ENCODE assay signal across 9 cellular contexts in the genomic region with DNA sequence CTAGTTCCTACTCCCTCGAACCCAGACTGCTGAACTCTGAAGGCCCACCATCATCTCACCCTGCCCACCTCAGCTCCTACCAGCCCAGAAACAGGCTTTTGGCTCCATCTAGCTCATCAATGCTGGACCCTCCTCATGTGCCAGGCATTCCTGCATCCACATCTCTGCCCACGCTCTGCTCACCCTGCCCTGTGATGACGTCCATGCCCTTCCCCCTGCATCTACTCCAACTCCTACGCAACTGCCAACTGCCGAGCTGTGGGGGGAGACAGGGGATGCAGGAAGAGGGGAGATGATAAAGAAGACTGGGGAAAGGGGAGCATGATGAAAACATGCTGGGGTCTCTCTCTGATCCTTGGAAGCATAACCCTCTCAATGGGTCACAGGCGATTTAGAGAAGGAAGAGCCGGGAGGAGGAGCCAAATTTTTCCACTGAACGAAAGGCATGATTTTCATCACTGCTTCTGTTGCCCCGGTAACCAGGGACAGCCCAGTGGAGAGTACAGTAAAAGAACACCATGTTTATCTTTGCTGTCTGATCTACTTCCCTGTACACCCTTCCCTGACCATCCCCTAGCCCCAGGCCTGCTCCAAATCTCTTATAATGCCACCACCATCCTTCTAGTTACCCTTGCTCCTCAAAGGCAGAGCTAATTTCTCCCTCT. TPM values are rescaled to one million over a fixed set of nuclear protein-coding genes. Genes with fewer than 3 reads are reported as not detected.
A peak's percentile ranks its signal among the peaks of the same experiment; 100 is the strongest.
DNase-seq lines count a peak whose midpoint lies in the region; ATAC-seq and TF ChIP-seq lines count a peak whose summit lies in the region.
"Had no signal": no experiment of that assay in that cellular context is flagged by ENCODE, and none has a peak within 500 bp of the region (broad histone marks: within the 10 kb centered on the region; RNA-seq: fewer than 3 reads in every experiment).

No MANE protein-coding gene starts in this region.

- peak overlapping the region; percentile 98 for H3K9ac ChIP-seq in Loucy (ENCODE audit: low read depth, low read length, poor library complexity, severe bottlenecking)

- WGBS in hepatocyte (ENCODE audit: low lambda C conversion rate, missing lambda C conversion rate) = 71% methylated on average over 9 of the region's 9 CpGs
- WGBS in spleen, 5 donors = 36 to 52% (median 39%) methylated on average over 9 of the region's 9 CpGs

- peak overlapping the region; percentile 92 for H3K4me3 Mint-ChIP-seq in activated naive CD8-positive, alpha-beta T cell treated with anti-CD3 and anti-CD28 coated beads for 36 hours
- no peak overlapping the region for H3K4me3 Mint-ChIP-seq in chondrocyte (ENCODE audit: unreplicated experiment)

- H3K27ac ChIP-seq in hepatocyte = no peak overlapping the region
- H3K27ac ChIP-seq in spleen = peak overlapping the region; percentile 87 to 99 (median 98)

- no peaks in the 10 kb centered on the region for H3K27me3 ChIP-seq in Loucy (ENCODE audit: insufficient read depth, low read length, poor library complexity, severe bottlenecking)
- H3K27me3 ChIP-seq in hepatocyte = no peaks in the 10 kb centered on the region
- H3K27me3 ChIP-seq in spleen (replicated peaks in 1 of 7) = no peaks in the 10 kb centered on the region

- peaks cover 20% of the 10 kb centered on the region for H4K20me1 ChIP-seq in Loucy (ENCODE audit: insufficient read depth, low read length, poor library complexity, severe bottlenecking)
- no peaks in the 10 kb centered on the region for H4K20me1 ChIP-seq in hepatocyte (ENCODE audit: insufficient read depth, poor library complexity, severe bottlenecking)

- TF ChIP-seq CTCF in Loucy (conservative IDR thresholded peaks at IDR 0.05; ENCODE audit: low read length) (no peak), hepatocyte (IDR thresholded peaks at IDR 0.05; ENCODE audit: poor library complexity) (no peak), spleen (IDR thresholded peaks at IDR 0.05 in 8 of 11, conservative IDR thresholded peaks at IDR 0.05 in 3 of 11) (no peak), chondrocyte (IDR thresholded peaks at IDR 0.05) (no peak)

- intact Hi-C loops in spleen (cut with DNase I; ENCODE audit: low total_unique reads) = loop anchor here (5.0 kb wide), 1 partner anchor 39 kb away; no protein-coding TSS in a partner anchor

- H2AFZ ChIP-seq in Loucy (ENCODE audit: low read length) (no peak overlapping the region), hepatocyte (no peak overlapping the region)

- DNase-seq in activated naive CD8-positive, alpha-beta T cell treated with anti-CD3 and anti-CD28 coated beads for 36 hours = peak; percentile 42
- DNase-seq in hepatocyte (ENCODE audit: low spot score) (peak; percentile 58), spleen (no peak), LoVo (ENCODE audit: low spot score) (no peak), chondrocyte (ENCODE audit: low spot score) (no peak)

- peak overlapping the region; percentile 99 for H3K4me2 ChIP-seq in Loucy (ENCODE audit: low read depth, low read length, poor library complexity, severe bottlenecking)
- no peak overlapping the region for H3K4me2 ChIP-seq in hepatocyte

- no peak for TF ChIP-seq POLR2A in spleen (IDR thresholded peaks at IDR 0.05)

- H3K27ac Mint-ChIP-seq in activated naive CD8-positive, alpha-beta T cell treated with anti-CD3 and anti-CD28 coated beads for 36 hours = peak overlapping the region; percentile 84
- no peak overlapping the region for H3K27ac Mint-ChIP-seq in chondrocyte (ENCODE audit: unreplicated experiment)

- H3K9me3 ChIP-seq in Loucy (ENCODE audit: insufficient read depth, low read depth, low read length) = no peaks in the 10 kb centered on the region
- H3K9me3 ChIP-seq in hepatocyte (ENCODE audit: low read depth) = no peaks in the 10 kb centered on the region
- no peaks in the 10 kb centered on the region for H3K9me3 ChIP-seq in spleen

- peak overlapping the region; percentile 90 for H3K4me3 ChIP-seq in Loucy (ENCODE audit: low read length, poor library complexity, severe bottlenecking)
- H3K4me3 ChIP-seq in hepatocyte = no peak overlapping the region
- peak overlapping the region; percentile 76 to 97 (median 88) for H3K4me3 ChIP-seq in spleen

- peaks cover 74% of the 10 kb centered on the region for H3K4me1 Mint-ChIP-seq in activated naive CD8-positive, alpha-beta T cell treated with anti-CD3 and anti-CD28 coated beads for 36 hours
- H3K4me1 Mint-ChIP-seq in chondrocyte (ENCODE audit: low read depth) = peaks cover 20% of the 10 kb centered on the region

- H3K36me3 ChIP-seq in Loucy (ENCODE audit: insufficient read depth, low read length) (no peaks in the 10 kb centered on the region), hepatocyte (replicated peaks; ENCODE audit: insufficient read depth, low read depth) (no peaks in the 10 kb centered on the region), spleen (peaks cover 0 to 61% (median 6%) of the 10 kb centered on the region in 6 donors)

- H3K9me3 Mint-ChIP-seq in activated naive CD8-positive, alpha-beta T cell treated with anti-CD3 and anti-CD28 coated beads for 36 hours = no peaks in the 10 kb centered on the region
- no peaks in the 10 kb centered on the region for H3K9me3 Mint-ChIP-seq in chondrocyte (ENCODE audit: low read depth)

- no peaks in the 10 kb centered on the region for H3K9me2 ChIP-seq in Loucy (replicated peaks; ENCODE audit: low read depth, low read length)
- no peaks in the 10 kb centered on the region for H3K9me2 ChIP-seq in hepatocyte (replicated peaks; ENCODE audit: insufficient read depth)

- 0 out of 2 replicates have a peak, but pooled peaks cover 2% of the 10 kb centered on the region for H3F3A ChIP-seq in Loucy (ENCODE audit: low read depth)

- H3K4me1 ChIP-seq in Loucy (ENCODE audit: insufficient read depth, low read length, poor library complexity, severe bottlenecking) (peaks cover 78% of the 10 kb centered on the region), hepatocyte (ENCODE audit: insufficient read depth) (peaks cover 6% of the 10 kb centered on the region), spleen (peaks cover 49 to 93% (median 87%) of the 10 kb centered on the region in 6 donors)

- no peaks in the 10 kb centered on the region for H3K27me3 Mint-ChIP-seq in activated naive CD8-positive, alpha-beta T cell treated with anti-CD3 and anti-CD28 coated beads for 36 hours
- H3K27me3 Mint-ChIP-seq in chondrocyte (ENCODE audit: low read depth) = no peaks in the 10 kb centered on the region

- H3K79me2 ChIP-seq in Loucy (ENCODE audit: insufficient read depth, low read length) = peaks cover 72% of the 10 kb centered on the region
- no peaks in the 10 kb centered on the region for H3K79me2 ChIP-seq in hepatocyte

- ATAC-seq in GM21825 (IDR thresholded peaks at IDR 0.05; ENCODE audit: unreplicated experiment) (no peak), HG02885 (IDR thresholded peaks at IDR 0.05; ENCODE audit: poor library complexity, unreplicated experiment) (no peak)

- H3K36me3 Mint-ChIP-seq in activated naive CD8-positive, alpha-beta T cell treated with anti-CD3 and anti-CD28 coated beads for 36 hours = peaks cover 40% of the 10 kb centered on the region
- peaks cover 9% of the 10 kb centered on the region for H3K36me3 Mint-ChIP-seq in chondrocyte (ENCODE audit: low read depth)

RNA-seq across cellular contexts. Expression of a gene that starts 44.3 kb away (rescaled TPM):
- under 1 TPM in 1 of 2 experiments, not detected in 1; 0.02 TPM for total RNA-seq in activated naive CD8-positive, alpha-beta T cell treated with anti-CD3 and anti-CD28 coated beads for 36 hours
- total RNA-seq in hepatocyte (0.90 and 2.4 TPM in 2 replicates), spleen (10 to 100 TPM; 12.6 to 31.5 (median 22.0) TPM), chondrocyte (0.12 to 0.15 TPM (median 0.13 TPM) in 3 replicates)
- polyA plus RNA-seq in hepatocyte (1.3 and 2.4 TPM in 2 replicates), spleen (10 to 100 TPM in 1 of 3 donors, 1 to 10 TPM in 2; 5.1 to 17.7 (median 6.7) TPM)
- total RNA-seq: NCI-H460 had no signal

Comparison
In these comparisons a context has a peak if more than half of its experiments do, and no peak if none do; other contexts are left out.
1. DNase-seq: peak in activated naive CD8-positive, alpha-beta T cell treated with anti-CD3 and anti-CD28 coated beads for 36 hours (single experiment) and hepatocyte (single experiment); none in spleen (single experiment), LoVo (single experiment) and chondrocyte (single experiment).